In genomic region chr3:141499304-141499703, GRCh38 we compare ENCODE assay signal across 15 cellular contexts. TPM values are rescaled to one million over a fixed set of nuclear protein-coding genes. Genes with fewer than 3 reads are reported as not detected.
DNase-seq lines count a peak whose midpoint lies in the region; ATAC-seq and TF ChIP-seq lines count a peak whose summit lies in the region.
"Had no signal": no experiment of that assay in that cellular context is flagged by ENCODE, and none has a peak within 500 bp of the region (broad histone marks: within the 10 kb centered on the region; RNA-seq: fewer than 3 reads in every experiment).

No MANE protein-coding gene starts in this region.

- peak; percentile 20 for ATAC-seq in central memory CD8-positive, alpha-beta T cell (replicated peaks; ENCODE audit: extremely low read depth, poor library complexity, severe bottlenecking)
- peak; percentile 41 for ATAC-seq in stimulated activated naive CD8-positive, alpha-beta T cell treated with anti-CD3 and anti-CD28 coated beads, Interleukin-15, amount 100 ng/mL, for 72 hours
- ATAC-seq in GM21423 (IDR thresholded peaks at IDR 0.05; ENCODE audit: unreplicated experiment) (no peak), right cardiac atrium (no peak)

- peaks cover 10% of the 10 kb centered on the region for H3K9me3 ChIP-seq in Loucy (ENCODE audit: insufficient read depth, low read depth, low read length)
- H3K9me3 ChIP-seq in right cardiac atrium (ENCODE audit: control insufficient read depth, low read length) = no peaks in the 10 kb centered on the region
- H3K9me3 ChIP-seq: uterus had no signal

- H3K4me3 ChIP-seq in Loucy (ENCODE audit: low read length, poor library complexity, severe bottlenecking) (peak overlapping the region; percentile 74), right cardiac atrium (ENCODE audit: low read length) (no peak overlapping the region)
- H3K4me3 ChIP-seq: uterus had no signal

- no peaks in the 10 kb centered on the region for H3K27me3 Mint-ChIP-seq in activated CD4-positive, alpha-beta T cell treated with anti-CD3 and anti-CD28 coated beads, Interleukin-2, amount 10 ng/mL, durations not matched to agents 7 days and 5 days
- H3K27me3 Mint-ChIP-seq in central memory CD8-positive, alpha-beta T cell = no peaks in the 10 kb centered on the region
- H3K27me3 Mint-ChIP-seq in stimulated activated naive CD8-positive, alpha-beta T cell treated with anti-CD3 and anti-CD28 coated beads, Interleukin-15, amount 100 ng/mL, for 72 hours = no peaks in the 10 kb centered on the region

- CTCF ChIA-PET in activated CD4-positive, alpha-beta T cell treated with anti-CD3 and anti-CD28 coated beads, Interleukin-2, amount 10 ng/mL, durations not matched to agents 7 days and 5 days (lab: Charles Lee) = interaction anchor here (0.7 to 1.9 kb wide), 6 partner anchors 13 to 222 kb away, joined by 3 to 7 read pairs (median 4); no protein-coding TSS in a partner anchor

- peak overlapping the region; percentile 93 for H3K4me2 ChIP-seq in Loucy (ENCODE audit: low read depth, low read length, poor library complexity, severe bottlenecking)

- H4K20me1 ChIP-seq in Loucy (ENCODE audit: insufficient read depth, low read length, poor library complexity, severe bottlenecking) = peaks cover 26% of the 10 kb centered on the region

- H3K27ac ChIP-seq in right cardiac atrium (ENCODE audit: low read length) = no peak overlapping the region
- H3K27ac ChIP-seq: uterus had no signal

- no peaks in the 10 kb centered on the region; the same call in 1 of the 2 replicates for H3K36me3 ChIP-seq in Loucy (ENCODE audit: insufficient read depth, low read length)
- H3K36me3 ChIP-seq: uterus had no signal

- no peak for TF ChIP-seq CTCF in Loucy (conservative IDR thresholded peaks at IDR 0.05; ENCODE audit: low read length)

- H2AFZ ChIP-seq in Loucy (ENCODE audit: low read length) = peak overlapping the region; percentile 36; the same call in 1 of the 2 replicates

- H3F3A ChIP-seq in Loucy (ENCODE audit: low read depth) = peaks cover 16% of the 10 kb centered on the region; the same call in 1 of the 2 replicates

- peaks cover 34% of the 10 kb centered on the region for H3K4me1 ChIP-seq in Loucy (ENCODE audit: insufficient read depth, low read length, poor library complexity, severe bottlenecking)
- H3K4me1 ChIP-seq in right cardiac atrium (ENCODE audit: control insufficient read depth, insufficient read depth, low read length) = peaks cover 7% of the 10 kb centered on the region
- H3K4me1 ChIP-seq: uterus had no signal

- WGBS in right cardiac atrium = 98% methylated on average over 5 of the region's 5 CpGs

- peaks cover 60% of the 10 kb centered on the region for H3K36me3 Mint-ChIP-seq in activated CD4-positive, alpha-beta T cell treated with anti-CD3 and anti-CD28 coated beads, Interleukin-2, amount 10 ng/mL, durations not matched to agents 7 days and 5 days (ENCODE audit: low read depth)
- H3K36me3 Mint-ChIP-seq in central memory CD8-positive, alpha-beta T cell (ENCODE audit: insufficient read depth) = peaks cover 9% of the 10 kb centered on the region

- H3K79me2 ChIP-seq in Loucy (ENCODE audit: insufficient read depth, low read length) = peaks cover 80% of the 10 kb centered on the region

- H3K4me3 Mint-ChIP-seq in activated CD4-positive, alpha-beta T cell treated with anti-CD3 and anti-CD28 coated beads, Interleukin-2, amount 10 ng/mL, durations not matched to agents 7 days and 5 days = peak overlapping the region; percentile 55
- H3K4me3 Mint-ChIP-seq in central memory CD8-positive, alpha-beta T cell = peak overlapping the region; percentile 61
- H3K4me3 Mint-ChIP-seq in stimulated activated naive CD8-positive, alpha-beta T cell treated with anti-CD3 and anti-CD28 coated beads, Interleukin-15, amount 100 ng/mL, for 72 hours = peak overlapping the region; percentile 71 to 78

- H3K4me1 Mint-ChIP-seq in activated CD4-positive, alpha-beta T cell treated with anti-CD3 and anti-CD28 coated beads, Interleukin-2, amount 10 ng/mL, durations not matched to agents 7 days and 5 days = peaks cover 68% of the 10 kb centered on the region
- peaks cover 51% of the 10 kb centered on the region for H3K4me1 Mint-ChIP-seq in central memory CD8-positive, alpha-beta T cell
- H3K4me1 Mint-ChIP-seq in stimulated activated naive CD8-positive, alpha-beta T cell treated with anti-CD3 and anti-CD28 coated beads, Interleukin-15, amount 100 ng/mL, for 72 hours = peaks cover 55% of the 10 kb centered on the region

- peak overlapping the region; percentile 67 for H3K9ac ChIP-seq in Loucy (ENCODE audit: low read depth, low read length, poor library complexity, severe bottlenecking)

- POLR2A ChIA-PET in activated CD4-positive, alpha-beta T cell treated with anti-CD3 and anti-CD28 coated beads, Interleukin-2, amount 10 ng/mL, durations not matched to agents 7 days and 5 days (lab: Charles Lee) = interaction anchor here (1.0 to 1.9 kb wide), 2 partner anchors 10 to 12 kb away, joined by 3 to 12 read pairs; partner anchors contain the start of gene RASA2

- no peak for DNase-seq in activated CD4-positive, alpha-beta T cell treated with anti-CD3 and anti-CD28 coated beads, Interleukin-2, amount 10 ng/mL, durations not matched to agents 7 days and 5 days
- no peak for DNase-seq in activated CD4-positive, alpha-beta T cell treated with anti-CD3 and anti-CD28 coated beads, Interleukin-2, amount 50 U/mL, for 4 hours
- DNase-seq in central memory CD8-positive, alpha-beta T cell (ENCODE audit: low spot score in 2 of 2) = no peak
- DNase-seq in stimulated activated naive CD8-positive, alpha-beta T cell treated with anti-CD3 and anti-CD28 coated beads, Interleukin-15, amount 100 ng/mL, for 72 hours = peak in 1 of 2 donors; percentile 23
- DNase-seq in DMS153 (lab: John Stamatoyannopoulos, UW) (no peak), right cardiac atrium (no peak)
- DNase-seq: amniotic stem cell, cortex of kidney, foreskin fibroblast, HCEC 1CT, NCI-H1694, NCI-H82, uterus had no signal

- H3K27ac Mint-ChIP-seq in activated CD4-positive, alpha-beta T cell treated with anti-CD3 and anti-CD28 coated beads, Interleukin-2, amount 10 ng/mL, durations not matched to agents 7 days and 5 days = peak overlapping the region; percentile 91
- peak overlapping the region; percentile 78 for H3K27ac Mint-ChIP-seq in central memory CD8-positive, alpha-beta T cell (ENCODE audit: low read depth)
- H3K27ac Mint-ChIP-seq in stimulated activated naive CD8-positive, alpha-beta T cell treated with anti-CD3 and anti-CD28 coated beads, Interleukin-15, amount 100 ng/mL, for 72 hours = peak overlapping the region; percentile 96 to 97

- no peaks in the 10 kb centered on the region for H3K9me2 ChIP-seq in Loucy (replicated peaks; ENCODE audit: low read depth, low read length)

- intact Hi-C loops in right cardiac atrium (cut with DNase I) = no loop called here

- no peaks in the 10 kb centered on the region for H3K27me3 ChIP-seq in Loucy (ENCODE audit: insufficient read depth, low read length, poor library complexity, severe bottlenecking)
- H3K27me3 ChIP-seq in right cardiac atrium (ENCODE audit: control insufficient read depth, insufficient read depth) = no peaks in the 10 kb centered on the region
- H3K27me3 ChIP-seq: uterus had no signal

- H3K9me3 Mint-ChIP-seq in activated CD4-positive, alpha-beta T cell treated with anti-CD3 and anti-CD28 coated beads, Interleukin-2, amount 10 ng/mL, durations not matched to agents 7 days and 5 days = peaks cover 13% of the 10 kb centered on the region
- no peaks in the 10 kb centered on the region for H3K9me3 Mint-ChIP-seq in central memory CD8-positive, alpha-beta T cell
- no peaks in the 10 kb centered on the region for H3K9me3 Mint-ChIP-seq in stimulated activated naive CD8-positive, alpha-beta T cell treated with anti-CD3 and anti-CD28 coated beads, Interleukin-15, amount 100 ng/mL, for 72 hours

RNA-seq across cellular contexts. Expression of gene RASA2, which starts 12.5 kb away (rescaled TPM):
- 10 to 100 TPM; 46.5 to 54.1 TPM for total RNA-seq in activated CD4-positive, alpha-beta T cell treated with anti-CD3 and anti-CD28 coated beads, Interleukin-2, amount 10 ng/mL, durations not matched to agents 7 days and 5 days
- total RNA-seq in right cardiac atrium = 1 to 10 TPM; 4.7 to 6.6 (median 6.0) TPM
- 2.1 TPM for polyA plus RNA-seq in right cardiac atrium

Comparison
In these comparisons a context has a peak if more than half of its experiments do, and no peak if none do; other contexts are left out.
1. ATAC-seq: peak in central memory CD8-positive, alpha-beta T cell (single experiment) and stimulated activated naive CD8-positive, alpha-beta T cell treated with anti-CD3 and anti-CD28 coated beads, Interleukin-15, amount 100 ng/mL, for 72 hours (single experiment); none in GM21423 (single experiment) and right cardiac atrium (0 of 2).
2. RNA of gene RASA2, which starts 12.5 kb away (total RNA-seq): 46.5 to 54.1 TPM in activated CD4-positive, alpha-beta T cell treated with anti-CD3 and anti-CD28 coated beads, Interleukin-2, amount 10 ng/mL, durations not matched to agents 7 days and 5 days; 4.7 to 6.6 TPM in right cardiac atrium; every median in the first group is over 4 times any median in the second.
3. Peak in every context shown above with its lines, with median percentiles within 50 percentile points of each other: H3K27ac Mint-ChIP-seq and H3K4me3 Mint-ChIP-seq.